In the genomic region with DNA sequence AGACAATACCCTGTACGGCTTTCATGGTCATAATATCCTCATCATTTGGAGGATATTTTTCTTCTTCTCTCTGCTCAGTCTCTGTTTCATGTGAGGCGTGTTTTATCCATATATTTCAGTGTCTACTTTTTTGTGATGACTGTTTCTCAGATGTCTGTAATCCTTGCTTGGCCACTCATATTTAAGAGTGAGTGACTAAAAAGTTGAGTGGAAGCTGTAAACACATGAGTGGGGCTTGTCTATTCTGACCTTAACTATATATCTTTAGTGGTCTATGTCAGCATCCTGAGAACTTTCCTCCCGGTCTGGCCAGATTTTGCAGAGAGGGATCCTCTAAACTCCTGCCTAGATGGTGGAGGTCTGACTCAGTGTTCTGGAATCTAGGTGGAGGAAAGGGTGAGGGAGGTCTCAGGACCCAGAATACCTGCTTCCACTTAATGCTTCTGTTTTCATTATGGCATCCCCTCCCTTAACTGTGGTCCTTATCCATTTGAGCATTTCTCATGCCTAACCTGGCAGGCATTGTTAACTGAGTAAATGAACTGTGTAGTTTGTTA, we compare ENCODE assay signal across 15 cellular contexts. TPM values are rescaled to one million over a fixed set of nuclear protein-coding genes. Genes with fewer than 3 reads are reported as not detected.
DNase-seq lines count a peak whose midpoint lies in the region; ATAC-seq and TF ChIP-seq lines count a peak whose summit lies in the region.
"Had no signal": no experiment of that assay in that cellular context is flagged by ENCODE, and none has a peak within 500 bp of the region (broad histone marks: within the 10 kb centered on the region; RNA-seq: fewer than 3 reads in every experiment).

No MANE protein-coding gene starts in this region.

- no peak overlapping the region for H3K27ac ChIP-seq in esophagus muscularis mucosa (replicated peaks in 1 of 4)
- H3K27ac ChIP-seq: HL-60, parathyroid adenoma had no signal

- intact Hi-C loops in activated T-helper 1 cell treated with anti-CD3 and anti-CD28 coated beads, Interleukin-12 subunit alpha, Interleukin-12 subunit beta, Interleukin-2, Interleukin-4 antibody, amounts not matched to agents 30 ng/mL and 10 ng/mL and 1 ng/mL, durations not matched to agents 14 hours and 24 hours and 36 hours (cut with micrococcal nuclease), result no loop called here
- intact Hi-C loops in esophagus muscularis mucosa (cut with DNase I), result no loop called here

- no peak for TF ChIP-seq EP300 in esophagus muscularis mucosa (IDR thresholded peaks at IDR 0.05)

- no peak for TF ChIP-seq CTCF in esophagus muscularis mucosa (IDR thresholded peaks at IDR 0.05)

- H3K4me1 Mint-ChIP-seq in activated T-helper 1 cell treated with anti-CD3 and anti-CD28 coated beads, Interleukin-12 subunit alpha, Interleukin-12 subunit beta, Interleukin-2, Interleukin-4 antibody, amounts not matched to agents 30 ng/mL and 10 ng/mL and 1 ng/mL, durations not matched to agents 14 hours and 24 hours and 36 hours (ENCODE audit: low read depth), result peaks cover 33% of the 10 kb centered on the region

- H3K27me3 Mint-ChIP-seq in activated T-helper 1 cell treated with anti-CD3 and anti-CD28 coated beads, Interleukin-12 subunit alpha, Interleukin-12 subunit beta, Interleukin-2, Interleukin-4 antibody, amounts not matched to agents 30 ng/mL and 10 ng/mL and 1 ng/mL, durations not matched to agents 14 hours and 24 hours and 36 hours (ENCODE audit: insufficient read depth), result no peaks in the 10 kb centered on the region

- DNase-seq in 8988T (peak; percentile 46), ELF-1 (ENCODE audit: low read depth, low spot score) (peak; percentile 15), kidney glomerular epithelial cell (lab: John Stamatoyannopoulos, UW) (peak; percentile 16), esophagus muscularis mucosa (ENCODE audit: extremely low spot score) (no peak), middle frontal gyrus (ENCODE audit: extremely low spot score, low spot score) (no peak)
- no peak for DNase-seq in activated T-helper 1 cell treated with anti-CD3 and anti-CD28 coated beads, Interleukin-12 subunit alpha, Interleukin-12 subunit beta, Interleukin-2, Interleukin-4 antibody, amounts not matched to agents 30 ng/mL and 10 ng/mL and 1 ng/mL, durations not matched to agents 14 hours and 24 hours and 36 hours (ENCODE audit: low spot score)
- DNase-seq: activated CD4-positive, CD25-positive, alpha-beta regulatory T cell; MM.1S; NCI-H2107 had no signal

- no peaks in the 10 kb centered on the region for H3K27me3 ChIP-seq in esophagus muscularis mucosa

- no peak overlapping the region for H3K4me3 Mint-ChIP-seq in activated T-helper 1 cell treated with anti-CD3 and anti-CD28 coated beads, Interleukin-12 subunit alpha, Interleukin-12 subunit beta, Interleukin-2, Interleukin-4 antibody, amounts not matched to agents 30 ng/mL and 10 ng/mL and 1 ng/mL, durations not matched to agents 14 hours and 24 hours and 36 hours

- peak overlapping the region; percentile 8 for H3K27ac Mint-ChIP-seq in activated T-helper 1 cell treated with anti-CD3 and anti-CD28 coated beads, Interleukin-12 subunit alpha, Interleukin-12 subunit beta, Interleukin-2, Interleukin-4 antibody, amounts not matched to agents 30 ng/mL and 10 ng/mL and 1 ng/mL, durations not matched to agents 14 hours and 24 hours and 36 hours

- ATAC-seq in GM21576 (IDR thresholded peaks at IDR 0.05; ENCODE audit: unreplicated experiment), result no peak
- ATAC-seq in GM21390 (IDR thresholded peaks at IDR 0.05; ENCODE audit: unreplicated experiment), result no peak
- ATAC-seq: esophagus mucosa, SK-N-SH treated with all-trans-retinoic acid at 6 μM for 48 hours had no signal

- H3K9me3 ChIP-seq in esophagus muscularis mucosa, result peaks cover 0 to 13% (median 8%) of the 10 kb centered on the region in 4 donors

- peaks cover 3 to 13% (median 9%) of the 10 kb centered on the region in 4 donors for H3K4me1 ChIP-seq in esophagus muscularis mucosa
- H3K4me1 ChIP-seq: parathyroid adenoma had no signal

- no peak overlapping the region for H3K4me3 ChIP-seq in esophagus muscularis mucosa

- TF ChIP-seq POLR2A in esophagus muscularis mucosa (IDR thresholded peaks at IDR 0.05; ENCODE audit: low read depth), result no peak

- H3K36me3 ChIP-seq in esophagus muscularis mucosa, result peaks cover 0 to 20% (median 6%) of the 10 kb centered on the region in 4 donors

- 66% methylated on average over 3 of the region's 3 CpGs for WGBS in esophagus muscularis mucosa

- peaks cover 31% of the 10 kb centered on the region for H3K36me3 Mint-ChIP-seq in activated T-helper 1 cell treated with anti-CD3 and anti-CD28 coated beads, Interleukin-12 subunit alpha, Interleukin-12 subunit beta, Interleukin-2, Interleukin-4 antibody, amounts not matched to agents 30 ng/mL and 10 ng/mL and 1 ng/mL, durations not matched to agents 14 hours and 24 hours and 36 hours (ENCODE audit: low read depth)

- H3K9me3 Mint-ChIP-seq in activated T-helper 1 cell treated with anti-CD3 and anti-CD28 coated beads, Interleukin-12 subunit alpha, Interleukin-12 subunit beta, Interleukin-2, Interleukin-4 antibody, amounts not matched to agents 30 ng/mL and 10 ng/mL and 1 ng/mL, durations not matched to agents 14 hours and 24 hours and 36 hours, result peaks cover 9% of the 10 kb centered on the region

RNA-seq across cellular contexts. Expression of gene DDX19B, which starts 6.0 kb away (rescaled TPM):
- total RNA-seq in activated T-helper 1 cell treated with anti-CD3 and anti-CD28 coated beads, Interleukin-12 subunit alpha, Interleukin-12 subunit beta, Interleukin-2, Interleukin-4 antibody, amounts not matched to agents 30 ng/mL and 10 ng/mL and 1 ng/mL, durations not matched to agents 14 hours and 24 hours and 36 hours, result 28.0 and 31.2 TPM in 2 replicates
- total RNA-seq in esophagus muscularis mucosa, result 10 to 100 TPM; 36.1 to 48.7 (median 41.1) TPM

RNA-seq across cellular contexts. Expression of gene AARS1, which starts 15.7 kb away (rescaled TPM):
- total RNA-seq in activated T-helper 1 cell treated with anti-CD3 and anti-CD28 coated beads, Interleukin-12 subunit alpha, Interleukin-12 subunit beta, Interleukin-2, Interleukin-4 antibody, amounts not matched to agents 30 ng/mL and 10 ng/mL and 1 ng/mL, durations not matched to agents 14 hours and 24 hours and 36 hours, result 109 and 111 TPM in 2 replicates
- 100 to 1,000 TPM in 1 of 4 donors, 10 to 100 TPM in 3; 67.1 to 101 (median 87.2) TPM for total RNA-seq in esophagus muscularis mucosa

RNA-seq across cellular contexts. Expression of gene DDX19A, which starts 41.7 kb away (rescaled TPM):
- total RNA-seq in activated T-helper 1 cell treated with anti-CD3 and anti-CD28 coated beads, Interleukin-12 subunit alpha, Interleukin-12 subunit beta, Interleukin-2, Interleukin-4 antibody, amounts not matched to agents 30 ng/mL and 10 ng/mL and 1 ng/mL, durations not matched to agents 14 hours and 24 hours and 36 hours, result 66.6 and 70.3 TPM in 2 replicates
- 10 to 100 TPM; 44.0 to 54.0 (median 52.8) TPM for total RNA-seq in esophagus muscularis mucosa

RNA-seq across cellular contexts. Expression of gene EXOSC6, which starts 53.2 kb away (rescaled TPM):
- 40.5 and 42.1 TPM in 2 replicates for total RNA-seq in activated T-helper 1 cell treated with anti-CD3 and anti-CD28 coated beads, Interleukin-12 subunit alpha, Interleukin-12 subunit beta, Interleukin-2, Interleukin-4 antibody, amounts not matched to agents 30 ng/mL and 10 ng/mL and 1 ng/mL, durations not matched to agents 14 hours and 24 hours and 36 hours
- total RNA-seq in esophagus muscularis mucosa, result 10 to 100 TPM; 17.0 to 38.0 (median 30.6) TPM

Comparison
In these comparisons a context has a peak if more than half of its experiments do, and no peak if none do; other contexts are left out.
1. DNase-seq: peak in 8988T (single experiment), ELF-1 (single experiment) and kidney glomerular epithelial cell (single experiment); none in activated T-helper 1 cell treated with anti-CD3 and anti-CD28 coated beads, Interleukin-12 subunit alpha, Interleukin-12 subunit beta, Interleukin-2, Interleukin-4 antibody, amounts not matched to agents 30 ng/mL and 10 ng/mL and 1 ng/mL, durations not matched to agents 14 hours and 24 hours and 36 hours (single experiment), esophagus muscularis mucosa (single experiment) and middle frontal gyrus (single experiment).